In genomic region chr9:84296146-84296843, GRCh38 we compare ENCODE assay signal across 8 cellular contexts. TPM values are rescaled to one million over a fixed set of nuclear protein-coding genes. Genes with fewer than 3 reads are reported as not detected.
DNase-seq lines count a peak whose midpoint lies in the region; ATAC-seq lines count a peak whose summit lies in the region.

No MANE protein-coding gene starts in this region.

- intact Hi-C loops in left ventricle myocardium superior (cut with micrococcal nuclease) = no loop called here

- peak; percentile 47 for ATAC-seq in GM18498 (IDR thresholded peaks at IDR 0.05; ENCODE audit: unreplicated experiment)
- peak; percentile 74 for ATAC-seq in HG02759 (IDR thresholded peaks at IDR 0.05; ENCODE audit: unreplicated experiment)
- no peak for ATAC-seq in HG03521 (IDR thresholded peaks at IDR 0.05; ENCODE audit: unreplicated experiment)
- no peak for ATAC-seq in left ventricle myocardium superior

- no peaks in the 10 kb centered on the region for H3K27me3 Mint-ChIP-seq in T-helper 1 cell treated with Interleukin-12 subunit alpha and Interleukin-12 subunit beta and Interleukin-4 antibody, amounts not matched to agents 30 μg/mL and 1 μg/mL, for 36 hours (ENCODE audit: low read depth)

- H3K4me3 Mint-ChIP-seq in T-helper 1 cell treated with Interleukin-12 subunit alpha and Interleukin-12 subunit beta and Interleukin-4 antibody, amounts not matched to agents 30 μg/mL and 1 μg/mL, for 36 hours = peak overlapping the region; percentile 56

- H3K36me3 Mint-ChIP-seq in T-helper 1 cell treated with Interleukin-12 subunit alpha and Interleukin-12 subunit beta and Interleukin-4 antibody, amounts not matched to agents 30 μg/mL and 1 μg/mL, for 36 hours (ENCODE audit: low read depth) = peaks cover 7% of the 10 kb centered on the region

- DNase-seq in dermis blood vessel endothelial cell = peak; percentile 49
- DNase-seq in stimulated activated CD8-positive, alpha-beta memory T cell treated with anti-CD3 and anti-CD28 coated beads, Interleukin-4, amount 100 ng/mL, for 24 hours (ENCODE audit: low read depth) = peak; percentile 12
- no peak for DNase-seq in left ventricle myocardium superior
- no peak for DNase-seq in islet precursor cell

- peak overlapping the region; percentile 100 for H3K27ac Mint-ChIP-seq in T-helper 1 cell treated with Interleukin-12 subunit alpha and Interleukin-12 subunit beta and Interleukin-4 antibody, amounts not matched to agents 30 μg/mL and 1 μg/mL, for 36 hours

- peaks cover 56% of the 10 kb centered on the region for H3K4me1 Mint-ChIP-seq in T-helper 1 cell treated with Interleukin-12 subunit alpha and Interleukin-12 subunit beta and Interleukin-4 antibody, amounts not matched to agents 30 μg/mL and 1 μg/mL, for 36 hours (ENCODE audit: low read depth)

- no peaks in the 10 kb centered on the region for H3K9me3 Mint-ChIP-seq in T-helper 1 cell treated with Interleukin-12 subunit alpha and Interleukin-12 subunit beta and Interleukin-4 antibody, amounts not matched to agents 30 μg/mL and 1 μg/mL, for 36 hours

RNA-seq across cellular contexts. Expression of gene SLC28A3, which starts 44.3 kb away (rescaled TPM):
- total RNA-seq in dermis blood vessel endothelial cell (not detected in 2 replicates), left ventricle myocardium superior (1.2 TPM)

Comparison
In these comparisons a context has a peak if more than half of its experiments do, and no peak if none do; other contexts are left out.
1. ATAC-seq: peak in GM18498 (single experiment) and HG02759 (single experiment); none in HG03521 (single experiment) and left ventricle myocardium superior (single experiment).
2. DNase-seq: peak in dermis blood vessel endothelial cell (single experiment) and stimulated activated CD8-positive, alpha-beta memory T cell treated with anti-CD3 and anti-CD28 coated beads, Interleukin-4, amount 100 ng/mL, for 24 hours (single experiment); none in left ventricle myocardium superior (single experiment) and islet precursor cell (single experiment).